ENCODE assay signal across 15 cellular contexts in the genomic region with DNA sequence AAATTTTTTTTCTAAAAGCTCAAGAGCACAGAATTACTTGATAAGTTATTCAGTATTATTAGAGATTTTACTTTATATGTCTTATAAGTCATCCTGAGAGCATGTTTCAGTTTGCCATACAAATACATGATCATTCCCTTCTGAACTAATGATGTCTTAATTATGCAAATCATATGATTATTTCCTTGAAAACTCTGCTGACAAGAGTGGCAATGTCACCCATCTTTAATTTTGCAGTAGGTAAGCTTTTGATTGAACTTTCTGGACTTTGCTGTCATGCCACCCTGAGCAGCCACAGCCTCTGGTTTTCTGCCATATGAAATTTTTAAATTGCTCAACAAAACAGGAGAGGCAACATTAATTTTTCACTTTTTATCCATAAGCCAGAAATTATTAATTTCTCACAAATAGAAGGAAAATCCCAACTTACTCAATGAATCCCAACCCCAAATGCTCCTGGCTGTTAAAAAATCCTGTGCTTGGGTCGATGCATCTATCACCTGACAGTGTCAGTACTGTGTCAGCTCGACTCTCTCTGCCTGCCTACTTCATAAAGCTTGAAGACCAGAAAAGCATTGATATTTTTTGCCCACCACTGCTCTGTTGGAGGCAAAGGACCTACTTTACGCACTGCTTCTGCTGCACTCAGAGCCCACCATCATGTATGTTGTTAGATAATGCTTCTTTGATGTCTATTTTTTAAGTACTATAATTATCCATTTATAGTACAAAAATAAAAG.
"Had no signal": no experiment of that assay in that cellular context is flagged by ENCODE, and none has a peak within 500 bp of the region (broad histone marks: within the 10 kb centered on the region; RNA-seq: fewer than 3 reads in every experiment).

No MANE protein-coding gene starts in this region.

- DNase-seq: activated CD4-positive, alpha-beta T cell treated with anti-CD3 and anti-CD28 coated beads for 1 hour; activated CD4-positive, alpha-beta T cell treated with anti-CD3 and anti-CD28 coated beads, Interleukin-2, amount 50 U/mL, for 1 hour; activated CD8-positive, alpha-beta T cell treated with anti-CD3 and anti-CD28 coated beads, Interleukin-2, amount 10 ng/mL, durations not matched to agents 7 days and 5 days; endodermal cell; esophagus squamous epithelium; natural killer cell; T-helper 9 cell; testis; upper lobe of left lung had no signal

- H3K4me1 ChIP-seq: adrenal gland, esophagus squamous epithelium, prostate gland, testis, upper lobe of left lung had no signal

- H3K27me3 ChIP-seq: adrenal gland, esophagus squamous epithelium, testis, upper lobe of left lung had no signal

- H3K27ac ChIP-seq: adrenal gland, esophagus squamous epithelium, prostate gland, testis, upper lobe of left lung had no signal

- H3K36me3 ChIP-seq: adrenal gland, esophagus squamous epithelium, prostate gland, upper lobe of left lung had no signal

- FAIRE-seq: astrocyte, keratinocyte had no signal

- H3K9me3 ChIP-seq: adrenal gland, prostate gland, testis had no signal

- H3K4me3 ChIP-seq: adrenal gland, coronary artery, esophagus squamous epithelium, lung, prostate gland, testis, upper lobe of left lung had no signal
